8 cellular contexts compared by ENCODE assay signal in the genomic region with DNA sequence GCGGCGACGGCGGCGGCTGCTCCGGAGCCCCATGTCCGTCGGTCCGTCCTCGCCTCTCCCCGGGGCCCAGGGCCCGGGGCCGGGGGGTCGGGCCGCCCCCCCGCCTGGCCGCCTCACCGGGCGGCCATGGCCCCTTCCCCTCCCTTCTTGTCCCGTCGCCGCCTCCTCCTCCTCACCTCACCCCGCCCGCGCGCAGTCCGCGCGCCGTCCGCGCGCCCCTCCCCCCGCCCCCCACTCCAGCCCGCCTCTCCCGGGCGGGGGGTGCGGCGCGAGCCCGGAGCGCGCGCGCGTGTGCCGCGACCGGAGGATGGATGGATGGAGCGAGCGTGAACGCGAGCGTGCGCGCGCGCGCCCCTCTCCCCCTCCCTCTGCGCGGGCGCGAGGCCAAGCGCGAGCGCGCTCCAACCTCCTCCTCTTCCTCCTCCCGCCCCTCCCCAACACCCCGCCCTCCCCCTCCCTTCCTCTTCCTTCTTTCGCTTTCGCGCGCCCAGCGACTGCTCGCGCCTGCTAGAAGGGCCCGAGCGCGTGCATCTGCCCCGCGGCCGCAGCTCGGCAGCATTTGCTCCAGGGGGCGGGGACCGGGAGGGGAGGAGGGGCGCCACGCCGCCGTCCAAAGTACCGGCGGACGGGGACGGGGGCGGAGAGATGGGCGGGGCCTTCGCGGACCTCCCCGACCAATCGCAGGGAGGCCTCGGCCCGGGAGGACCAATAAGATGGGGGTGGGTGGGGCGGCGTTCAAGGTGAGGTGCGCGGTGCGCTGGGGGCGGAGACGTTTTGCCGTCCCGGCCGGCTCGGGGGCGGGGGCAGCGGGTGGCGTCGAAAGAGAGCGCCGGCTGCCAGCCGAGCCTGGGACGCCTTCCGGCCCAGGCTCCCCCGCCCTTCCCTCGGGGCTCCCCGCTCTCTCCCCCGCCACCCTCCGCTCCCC. TPM values are rescaled to one million over a fixed set of nuclear protein-coding genes. Genes with fewer than 3 reads are reported as not detected.
A peak's percentile ranks its signal among the peaks of the same experiment; 100 is the strongest.
DNase-seq lines count a peak whose midpoint lies in the region; FAIRE-seq and TF ChIP-seq lines count a peak whose summit lies in the region.

A gene with protein sequence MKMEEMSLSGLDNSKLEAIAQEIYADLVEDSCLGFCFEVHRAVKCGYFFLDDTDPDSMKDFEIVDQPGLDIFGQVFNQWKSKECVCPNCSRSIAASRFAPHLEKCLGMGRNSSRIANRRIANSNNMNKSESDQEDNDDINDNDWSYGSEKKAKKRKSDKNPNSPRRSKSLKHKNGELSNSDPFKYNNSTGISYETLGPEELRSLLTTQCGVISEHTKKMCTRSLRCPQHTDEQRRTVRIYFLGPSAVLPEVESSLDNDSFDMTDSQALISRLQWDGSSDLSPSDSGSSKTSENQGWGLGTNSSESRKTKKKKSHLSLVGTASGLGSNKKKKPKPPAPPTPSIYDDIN (minus strand): TSS at position 332 of the 925 bp plus-strand sequence. CDS start 1,814 bp downstream, outside the sequence.

- peak within 1 kb of the TSS; percentile 86 for H3K4me3 Mint-ChIP-seq in activated naive CD4-positive, alpha-beta T cell treated with anti-CD3 and anti-CD28 coated beads for 36 hours

- H3K4me1 Mint-ChIP-seq in activated naive CD4-positive, alpha-beta T cell treated with anti-CD3 and anti-CD28 coated beads for 36 hours (ENCODE audit: low read depth), result peaks cover 36% of the 10 kb centered on the region

- no peaks in the 10 kb centered on the region for H3K9me3 Mint-ChIP-seq in activated naive CD4-positive, alpha-beta T cell treated with anti-CD3 and anti-CD28 coated beads for 36 hours

- no peak for FAIRE-seq in frontal cortex (lab: Jason Lieb, UNC)

- CTCF ChIA-PET in HEK293T (lab: Yijun Ruan, JAX), result no interaction called here
- CTCF ChIA-PET in activated naive CD4-positive, alpha-beta T cell treated with anti-CD3 and anti-CD28 coated beads for 36 hours (lab: Charles Lee), result interaction anchor here (3.0 kb wide), 1 partner anchor 11 kb away, joined by 32 read pairs; no protein-coding TSS in a partner anchor

- DNase-seq in GF-D8 (lab: John Stamatoyannopoulos, UW), result peak; percentile 90
- DNase-seq in HEK293T (ENCODE audit: extremely low spot score), result peak; percentile 97
- peak; percentile 99 for DNase-seq in NB4 (ENCODE audit: low read depth)
- DNase-seq in SK-N-DZ (ENCODE audit: low spot score), result peak; percentile 97
- peak; percentile 100 for DNase-seq in activated naive CD4-positive, alpha-beta T cell treated with anti-CD3 and anti-CD28 coated beads for 36 hours
- peak; percentile 99 for DNase-seq in frontal cortex (ENCODE audit: low spot score in 2 of 2)
- peak; percentile 87 for DNase-seq in non-pigmented ciliary epithelial cell (ENCODE audit: low read depth)
- peak; percentile 81 to 98 (median 94) for DNase-seq in substantia nigra (lab: John Stamatoyannopoulos, UW)

- peak within 1 kb of the TSS; percentile 78 for H3K4me3 ChIP-seq in NB4 (ENCODE audit: low read depth, low read length)

- H3K27me3 Mint-ChIP-seq in activated naive CD4-positive, alpha-beta T cell treated with anti-CD3 and anti-CD28 coated beads for 36 hours (ENCODE audit: low read depth), result no peaks in the 10 kb centered on the region

- peaks cover 15% of the 10 kb centered on the region for H3K36me3 Mint-ChIP-seq in activated naive CD4-positive, alpha-beta T cell treated with anti-CD3 and anti-CD28 coated beads for 36 hours (ENCODE audit: low read depth)

- TF ChIP-seq CTCF in NB4 (IDR thresholded peaks at IDR 0.05; ENCODE audit: low read depth, low read length), result no peak

- peak within 1 kb of the TSS; percentile 91 for H3K27ac Mint-ChIP-seq in activated naive CD4-positive, alpha-beta T cell treated with anti-CD3 and anti-CD28 coated beads for 36 hours

- intact Hi-C loops in activated naive CD4-positive, alpha-beta T cell treated with anti-CD3 and anti-CD28 coated beads for 36 hours (cut with micrococcal nuclease), result loop anchor here (1.0 kb wide), 4 partner anchors 10 to 59 kb away; a partner anchor contains a TSS

- POLR2A ChIA-PET in HEK293T (lab: Yijun Ruan, JAX), result interaction anchor here (1.0 to 6.1 kb wide), 6 partner anchors 10 to 123 kb away, joined by 3 to 31 read pairs (median 9); a partner anchor contains a TSS

- peak within 1 kb of the TSS; percentile 95 for H3K27ac ChIP-seq in substantia nigra (ENCODE audit: low read depth, low read length, poor library complexity, severe bottlenecking)

- no peak for TF ChIP-seq POLR2A in NB4 (IDR thresholded peaks at IDR 0.05; ENCODE audit: extremely low read depth, insufficient read length)

TF ChIP-seq in HEK293T, 16 proteins besides CTCF, POLR2A, EP300 and RAD21:
- TF ChIP-seq CTBP1 (IDR thresholded peaks at IDR 0.05; ENCODE audit: borderline replicate concordance), result no peak
- TF ChIP-seq SUZ12 (IDR thresholded peaks at IDR 0.05), result no peak
- no peak for TF ChIP-seq ARNT (IDR thresholded peaks at IDR 0.05)
- TF ChIP-seq HDGF (IDR thresholded peaks at IDR 0.05; ENCODE audit: borderline replicate concordance), result no peak
- TF ChIP-seq, protein P1, sequence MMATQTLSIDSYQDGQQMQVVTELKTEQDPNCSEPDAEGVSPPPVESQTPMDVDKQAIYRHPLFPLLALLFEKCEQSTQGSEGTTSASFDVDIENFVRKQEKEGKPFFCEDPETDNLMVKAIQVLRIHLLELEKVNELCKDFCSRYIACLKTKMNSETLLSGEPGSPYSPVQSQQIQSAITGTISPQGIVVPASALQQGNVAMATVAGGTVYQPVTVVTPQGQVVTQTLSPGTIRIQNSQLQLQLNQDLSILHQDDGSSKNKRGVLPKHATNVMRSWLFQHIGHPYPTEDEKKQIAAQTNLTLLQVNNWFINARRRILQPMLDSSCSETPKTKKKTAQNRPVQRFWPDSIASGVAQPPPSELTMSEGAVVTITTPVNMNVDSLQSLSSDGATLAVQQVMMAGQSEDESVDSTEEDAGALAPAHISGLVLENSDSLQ (IDR thresholded peaks at IDR 0.05), result no peak
- TF ChIP-seq L3MBTL2 (conservative IDR thresholded peaks at IDR 0.05), result no peak
- TF ChIP-seq NFRKB (IDR thresholded peaks at IDR 0.05), result no peak
- TF ChIP-seq BHLHE40 (IDR thresholded peaks at IDR 0.05; ENCODE audit: borderline replicate concordance), result no peak
- no peak for TF ChIP-seq SP1 (IDR thresholded peaks at IDR 0.05)
- TF ChIP-seq FOXA1 (IDR thresholded peaks at IDR 0.05), result no peak
- no peak for TF ChIP-seq ZNF384 (IDR thresholded peaks at IDR 0.05)
- TF ChIP-seq TARDBP (IDR thresholded peaks at IDR 0.05), result no peak
- no peak for TF ChIP-seq LEF1 (IDR thresholded peaks at IDR 0.05; ENCODE audit: borderline replicate concordance)
- no peak for TF ChIP-seq FOXM1 (IDR thresholded peaks at IDR 0.05; ENCODE audit: borderline replicate concordance)
- no peak for TF ChIP-seq ELF4 (IDR thresholded peaks at IDR 0.05)
TF ChIP-seq in HEK293T: peak in this region for 0.

RNA-seq across cellular contexts. Expression of the gene that starts here (rescaled TPM):
- 65.3 and 79.4 TPM in 2 replicates for polyA plus RNA-seq in SK-N-DZ (2014; cell fraction: cytosol; rRNA removed)
- 83.0 and 87.0 TPM in 2 replicates for polyA plus RNA-seq in SK-N-DZ (2014; cell fraction: nucleus; rRNA removed)
- total RNA-seq in activated naive CD4-positive, alpha-beta T cell treated with anti-CD3 and anti-CD28 coated beads for 36 hours, result 10 to 100 TPM; 53.3 to 53.9 TPM
- 64.4 TPM for total RNA-seq in frontal cortex

Comparison
In these comparisons a context has a peak if more than half of its experiments do, and no peak if none do; other contexts are left out.
1. Peak in every context shown above with its lines: DNase-seq, H3K4me3 ChIP-seq and H3K27ac ChIP-seq.